24 cellular contexts compared by ENCODE assay signal in the genomic region with DNA sequence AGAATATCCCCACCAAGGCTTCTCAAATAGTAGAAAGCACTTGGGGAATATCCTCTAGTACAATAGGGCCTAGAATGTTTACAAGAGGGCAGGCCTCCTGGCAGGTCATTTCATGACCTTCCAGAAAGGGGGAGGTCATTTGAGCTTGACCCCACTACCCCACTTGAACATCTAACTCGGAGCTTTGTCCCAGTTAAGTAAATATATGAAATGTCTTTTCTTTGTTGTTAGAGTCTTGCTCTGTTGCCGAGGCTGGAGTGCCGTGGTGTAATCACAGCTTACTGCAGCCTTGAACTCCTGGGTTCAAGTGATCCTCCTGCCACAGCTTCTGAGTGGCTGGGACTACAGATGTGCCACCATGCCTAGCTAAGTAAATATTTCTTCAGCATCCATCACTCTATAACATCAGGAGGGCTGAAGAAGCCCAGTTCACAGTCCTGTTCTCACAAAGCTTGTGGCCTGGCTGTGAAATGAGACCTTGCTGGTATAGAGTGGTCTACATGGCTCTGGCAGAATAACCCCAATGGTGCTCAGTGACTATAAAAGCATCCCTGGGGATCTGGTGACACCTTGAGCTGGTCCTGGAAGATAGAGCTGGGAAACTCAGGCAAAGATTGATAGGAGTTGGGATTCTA.
A peak's percentile ranks its signal among the peaks of the same experiment; 100 is the strongest.
DNase-seq lines count a peak whose midpoint lies in the region; ATAC-seq and TF ChIP-seq lines count a peak whose summit lies in the region.
"Had no signal": no experiment of that assay in that cellular context is flagged by ENCODE, and none has a peak within 500 bp of the region (broad histone marks: within the 10 kb centered on the region; RNA-seq: fewer than 3 reads in every experiment).

No MANE protein-coding gene starts in this region.

- TF ChIP-seq CTCF in cardiac muscle cell (IDR thresholded peaks at IDR 0.05; ENCODE audit: low read depth, low read length) = no peak
- TF ChIP-seq CTCF in right atrium auricular region (IDR thresholded peaks at IDR 0.05) = no peak
- TF ChIP-seq CTCF in SK-N-SH (IDR thresholded peaks at IDR 0.05) = no peak

- no peaks in the 10 kb centered on the region for H3K9me2 ChIP-seq in SK-N-SH

- POLR2A ChIA-PET in naive thymus-derived CD8-positive, alpha-beta T cell (lab: Charles Lee) = interaction anchor here (1.2 kb wide), 2 partner anchors 10 to 108 kb away, joined by 3 to 6 read pairs; a partner anchor contains a TSS
- POLR2A ChIA-PET in SK-N-SH (lab: Yijun Ruan, JAX) = no interaction called here

- WGBS in SK-N-SH (ENCODE audit: low lambda C conversion rate) = 67% methylated on average over 3 of the region's 3 CpGs

- DNase-seq in cardiac muscle cell (ENCODE audit: low read depth in 1 of 2, low spot score in 1 of 2) (no peak), right atrium auricular region (ENCODE audit: low spot score) (no peak), T-helper 17 cell (no peak), SK-N-SH (no peak), HUDEP-2 (lab: John Stamatoyannopoulos, UW; ENCODE audit: unreplicated experiment in 76 of 76) (no peak)
- no peak for DNase-seq in naive thymus-derived CD8-positive, alpha-beta T cell
- DNase-seq: activated CD4-positive, alpha-beta T cell treated with anti-CD3 and anti-CD28 coated beads for 36 hours; activated gamma-delta T cell; amygdala; DMS79 treated with DMSO at 0.1 percent for 48 hours; head of caudate nucleus; left colon; NCI-H1694 treated with DMSO at 0.1 percent for 48 hours; NCI-H2171 treated with DMSO at 0.1 percent for 48 hours; NCI-H774; SHP77; small intestine; stimulated activated CD4-positive, alpha-beta T cell treated with anti-CD3 and anti-CD28 coated beads, Interleukin-2, amount 100 ng/mL, for 24 hours had no signal

- no peaks in the 10 kb centered on the region for H3K27me3 Mint-ChIP-seq in T-helper 17 cell
- no peaks in the 10 kb centered on the region for H3K27me3 Mint-ChIP-seq in naive thymus-derived CD8-positive, alpha-beta T cell
- H3K27me3 Mint-ChIP-seq: stimulated activated memory B cell treated with anti-CD40 and anti-IgM and Interleukin-4, amounts not matched to agents 10 μg/mL and 1 μg/mL and 100 μg/mL, for 72 hours had no signal

- H3K9me3 ChIP-seq in cardiac muscle cell (ENCODE audit: low read depth) (no peaks in the 10 kb centered on the region), right atrium auricular region (no peaks in the 10 kb centered on the region), T-helper 17 cell (ENCODE audit: control insufficient read depth, low read length, poor library complexity, severe bottlenecking) (no peaks in the 10 kb centered on the region), SK-N-SH (no peaks in the 10 kb centered on the region)
- H3K9me3 ChIP-seq: suprapubic skin, vagina had no signal

- H3K36me3 ChIP-seq in cardiac muscle cell (no peaks in the 10 kb centered on the region), right atrium auricular region (no peaks in the 10 kb centered on the region), SK-N-SH (replicated peaks in 1 of 2; ENCODE audit: control insufficient read depth in 1 of 2, insufficient read depth in 2 of 2, low read length in 1 of 2) (no peaks in the 10 kb centered on the region)
- H3K36me3 ChIP-seq: suprapubic skin, vagina had no signal

- peaks cover 20% of the 10 kb centered on the region for H3F3A ChIP-seq in SK-N-SH (replicated peaks; ENCODE audit: insufficient read depth)

- peak overlapping the region; percentile 41 for H3K4me3 Mint-ChIP-seq in T-helper 17 cell
- H3K4me3 Mint-ChIP-seq in naive thymus-derived CD8-positive, alpha-beta T cell = peak overlapping the region in 7 of 10 donors; percentile 28 to 82 (median 75)
- H3K4me3 Mint-ChIP-seq: activated CD4-positive, alpha-beta T cell treated with anti-CD3 and anti-CD28 coated beads for 36 hours; mesothelial cell of epicardium; stimulated activated memory B cell treated with anti-CD40 and anti-IgM and Interleukin-4, amounts not matched to agents 10 μg/mL and 1 μg/mL and 100 μg/mL, for 72 hours had no signal

- no peaks in the 10 kb centered on the region for H3K79me2 ChIP-seq in SK-N-SH (ENCODE audit: insufficient read depth)

- H3K27ac ChIP-seq in cardiac muscle cell (peak overlapping the region; percentile 65), right atrium auricular region (no peak overlapping the region), SK-N-SH (ENCODE audit: low read depth in 2 of 2, low read length in 1 of 2) (no peak overlapping the region)
- H3K27ac ChIP-seq: KMS-11, suprapubic skin had no signal

- peaks cover 49% of the 10 kb centered on the region for H3K4me1 Mint-ChIP-seq in T-helper 17 cell
- H3K4me1 Mint-ChIP-seq in naive thymus-derived CD8-positive, alpha-beta T cell = peaks cover 46 to 81% (median 66%) of the 10 kb centered on the region in 4 donors

- H4K20me1 ChIP-seq in SK-N-SH (ENCODE audit: insufficient read depth) = no peaks in the 10 kb centered on the region

- ATAC-seq in T-helper 17 cell (no peak), HG02870 (IDR thresholded peaks at IDR 0.05; ENCODE audit: unreplicated experiment) (no peak)
- ATAC-seq in naive thymus-derived CD8-positive, alpha-beta T cell = no peak
- ATAC-seq: activated CD4-positive, alpha-beta T cell treated with anti-CD3 and anti-CD28 coated beads for 36 hours; left colon; stimulated activated memory B cell treated with anti-CD40 and anti-IgM and Interleukin-4, amounts not matched to agents 10 μg/mL and 1 μg/mL and 100 μg/mL, for 72 hours had no signal

- no peak overlapping the region for H3K9ac ChIP-seq in SK-N-SH
- H3K9ac ChIP-seq: KMS-11 had no signal

- H2AFZ ChIP-seq in SK-N-SH (ENCODE audit: low read depth) = no peak overlapping the region

- H3K27ac Mint-ChIP-seq in T-helper 17 cell = peak overlapping the region; percentile 83
- H3K27ac Mint-ChIP-seq in naive thymus-derived CD8-positive, alpha-beta T cell = peak overlapping the region in 7 of 10 donors; percentile 27 to 83 (median 45)
- H3K27ac Mint-ChIP-seq: activated CD4-positive, alpha-beta T cell treated with anti-CD3 and anti-CD28 coated beads for 36 hours; mesothelial cell of epicardium; stimulated activated memory B cell treated with anti-CD40 and anti-IgM and Interleukin-4, amounts not matched to agents 10 μg/mL and 1 μg/mL and 100 μg/mL, for 72 hours had no signal

- no peaks in the 10 kb centered on the region for H3K9me3 Mint-ChIP-seq in naive thymus-derived CD8-positive, alpha-beta T cell
- H3K9me3 Mint-ChIP-seq: mesothelial cell of epicardium; stimulated activated memory B cell treated with anti-CD40 and anti-IgM and Interleukin-4, amounts not matched to agents 10 μg/mL and 1 μg/mL and 100 μg/mL, for 72 hours had no signal

- peaks cover 50% of the 10 kb centered on the region for H3K4me1 ChIP-seq in cardiac muscle cell (ENCODE audit: low read depth)
- H3K4me1 ChIP-seq in right atrium auricular region = peaks cover 0 to 57% of the 10 kb centered on the region in 2 donors
- H3K4me1 ChIP-seq in SK-N-SH (ENCODE audit: control insufficient read depth in 1 of 2, insufficient read depth in 2 of 2, low read depth in 1 of 2, low read length in 1 of 2) = peaks cover 18 to 28% of the 10 kb centered on the region in 2 experiments; a peak in 2 of 4 replicates

- no peak for TF ChIP-seq RAD21 in SK-N-SH (IDR thresholded peaks at IDR 0.05; ENCODE audit: low read length)

- CTCF ChIA-PET in SK-N-SH (lab: Yijun Ruan, JAX) = interaction anchor here (0.7 to 1.8 kb wide), 5 partner anchors 10 to 340 kb away, joined by 3 to 5 read pairs (median 3); no protein-coding TSS in a partner anchor

- no peaks in the 10 kb centered on the region for H3K36me3 Mint-ChIP-seq in T-helper 17 cell (ENCODE audit: low read depth)
- no peaks in the 10 kb centered on the region for H3K36me3 Mint-ChIP-seq in naive thymus-derived CD8-positive, alpha-beta T cell
- H3K36me3 Mint-ChIP-seq: mesothelial cell of epicardium; stimulated activated memory B cell treated with anti-CD40 and anti-IgM and Interleukin-4, amounts not matched to agents 10 μg/mL and 1 μg/mL and 100 μg/mL, for 72 hours had no signal

- H3K4me2 ChIP-seq in SK-N-SH = no peak overlapping the region

- no peak for TF ChIP-seq EP300 in SK-N-SH (IDR thresholded peaks at IDR 0.05; ENCODE audit: borderline replicate concordance in 1 of 2, low read depth in 1 of 2, low read length in 1 of 2)

- H3K27me3 ChIP-seq in cardiac muscle cell (no peaks in the 10 kb centered on the region), right atrium auricular region (no peaks in the 10 kb centered on the region), SK-N-SH (ENCODE audit: insufficient read depth) (no peaks in the 10 kb centered on the region)
- H3K27me3 ChIP-seq: suprapubic skin, vagina had no signal

- no peak overlapping the region for H3K4me3 ChIP-seq in cardiac muscle cell
- H3K4me3 ChIP-seq in right atrium auricular region = no peak overlapping the region
- H3K4me3 ChIP-seq in SK-N-SH (ENCODE audit: low read depth in 2 of 2, low read length in 1 of 2) = no peak overlapping the region
- H3K4me3 ChIP-seq: suprapubic skin, vagina had no signal

TF ChIP-seq in SK-N-SH, 30 proteins besides CTCF, POLR2A, EP300 and RAD21:
- no peak for TF ChIP-seq FOSL2 (IDR thresholded peaks at IDR 0.05; ENCODE audit: borderline replicate concordance, low read depth)
